ENCODE assay signal across 9 cellular contexts in the genomic region with DNA sequence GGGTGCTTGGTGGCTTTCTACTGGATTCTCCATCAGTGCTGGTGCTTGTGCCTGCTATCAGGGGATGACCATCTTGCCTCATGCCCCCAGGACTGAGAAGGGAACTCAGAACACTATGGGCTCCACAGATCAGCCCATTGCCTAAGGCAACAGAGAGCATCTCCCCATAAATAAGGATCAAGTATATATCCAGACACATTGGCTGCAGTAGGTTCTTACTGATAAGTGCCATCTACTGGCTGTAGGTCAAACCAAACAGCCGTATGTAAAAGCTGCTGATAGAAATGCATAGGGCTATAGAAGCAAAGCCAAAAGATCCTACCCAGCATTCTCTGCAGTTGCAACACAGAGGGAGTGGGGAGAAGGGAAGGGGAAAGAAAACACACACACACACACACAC.
DNase-seq lines count a peak whose midpoint lies in the region; ATAC-seq and TF ChIP-seq lines count a peak whose summit lies in the region.
"Had no signal": no experiment of that assay in that cellular context is flagged by ENCODE, and none has a peak within 500 bp of the region (broad histone marks: within the 10 kb centered on the region; RNA-seq: fewer than 3 reads in every experiment).

No MANE protein-coding gene starts in this region.

- peak; percentile 26 for TF ChIP-seq CTCF in SK-N-SH (IDR thresholded peaks at IDR 0.05)

- H3K4me1 ChIP-seq in SK-N-SH (ENCODE audit: control insufficient read depth in 1 of 2, insufficient read depth in 2 of 2, low read depth in 1 of 2, low read length in 1 of 2), result peaks cover 0 to 3% of the 10 kb centered on the region in 2 experiments; a peak in 1 of 4 replicates

- H3K4me3 Mint-ChIP-seq in naive B cell, result peak overlapping the region in 2 of 8 donors; percentile 37 to 44

- H3K9ac ChIP-seq in SK-N-SH, result no peak overlapping the region

- peaks cover 47 to 71% (median 53%) of the 10 kb centered on the region in 3 donors for H3K4me1 Mint-ChIP-seq in naive B cell

- no peaks in the 10 kb centered on the region for H4K20me1 ChIP-seq in SK-N-SH (ENCODE audit: insufficient read depth)

- 67% methylated on average over 1 of the region's 1 CpG for WGBS in SK-N-SH (ENCODE audit: low lambda C conversion rate)

- H3K9me3 ChIP-seq in SK-N-SH, result no peaks in the 10 kb centered on the region
- H3K9me3 ChIP-seq: spleen had no signal

- no peak overlapping the region for H3K4me2 ChIP-seq in SK-N-SH

- ATAC-seq in HG02870 (IDR thresholded peaks at IDR 0.05; ENCODE audit: unreplicated experiment) (peak; percentile 59), naive B cell (ENCODE audit: low read depth in 2 of 2) (peak; percentile 60 to 76)

- H3K27ac Mint-ChIP-seq in naive B cell, result peak overlapping the region in 2 of 6 donors; percentile 26 to 61

- peaks cover 0 to 45% of the 10 kb centered on the region in 2 experiments for H3K36me3 ChIP-seq in SK-N-SH (replicated peaks in 1 of 2; ENCODE audit: control insufficient read depth in 1 of 2, insufficient read depth in 2 of 2, low read length in 1 of 2)

- DNase-seq in DMS 273 (lab: John Stamatoyannopoulos, UW; ENCODE audit: unreplicated experiment), result peak; percentile 12
- no peak for DNase-seq in DMS 273 treated with DMSO at 0.1 percent for 48 hours (lab: John Stamatoyannopoulos, UW)
- peak; percentile 52 for DNase-seq in SK-N-SH
- DNase-seq in naive B cell, result no peak
- no peak for DNase-seq in NCI-H2196 treated with DMSO at 0.1 percent for 48 hours (lab: John Stamatoyannopoulos, UW; ENCODE audit: unreplicated experiment)
- DNase-seq in NCI-H2107 (lab: John Stamatoyannopoulos, UW), result no peak
- no peak for DNase-seq in ecto neural progenitor cell (ENCODE audit: low spot score)
- DNase-seq: spleen had no signal

- H3K4me3 ChIP-seq in SK-N-SH (ENCODE audit: low read depth in 2 of 2, low read length in 1 of 2), result no peak overlapping the region
- H3K4me3 ChIP-seq: spleen had no signal

- TF ChIP-seq RAD21 in SK-N-SH (IDR thresholded peaks at IDR 0.05; ENCODE audit: low read length), result peak; percentile 58

- no peak for TF ChIP-seq EP300 in SK-N-SH (IDR thresholded peaks at IDR 0.05; ENCODE audit: borderline replicate concordance in 1 of 2, low read depth in 1 of 2, low read length in 1 of 2)

- H3F3A ChIP-seq in SK-N-SH (replicated peaks; ENCODE audit: insufficient read depth), result no peaks in the 10 kb centered on the region

- H3K9me3 Mint-ChIP-seq in naive B cell, result peaks cover 0 to 7% (median 0%) of the 10 kb centered on the region in 7 donors

- no peaks in the 10 kb centered on the region for H3K27me3 Mint-ChIP-seq in naive B cell

- CTCF ChIA-PET in SK-N-SH (lab: Yijun Ruan, JAX), result interaction anchor here (0.6 to 2.0 kb wide), 15 partner anchors 9 to 1594 kb away, joined by 3 to 23 read pairs (median 5); a partner anchor contains a TSS

- H3K27ac ChIP-seq in SK-N-SH (ENCODE audit: low read depth in 2 of 2, low read length in 1 of 2), result no peak overlapping the region
- H3K27ac ChIP-seq: spleen had no signal

- no peaks in the 10 kb centered on the region for H3K27me3 ChIP-seq in SK-N-SH (ENCODE audit: insufficient read depth)
- H3K27me3 ChIP-seq: spleen had no signal

- H2AFZ ChIP-seq in SK-N-SH (ENCODE audit: low read depth), result no peak overlapping the region

- POLR2A ChIA-PET in SK-N-SH (lab: Yijun Ruan, JAX), result interaction anchor here (1.0 kb wide), 1 partner anchor 11 kb away, joined by 3 read pairs; no protein-coding TSS in a partner anchor

- H3K9me2 ChIP-seq in SK-N-SH, result no peaks in the 10 kb centered on the region

- peaks cover 13 to 24% of the 10 kb centered on the region in 2 donors for H3K36me3 Mint-ChIP-seq in naive B cell

- peaks cover 6% of the 10 kb centered on the region; the same call in 1 of the 2 replicates for H3K79me2 ChIP-seq in SK-N-SH (ENCODE audit: insufficient read depth)

TF ChIP-seq in SK-N-SH, 30 proteins besides CTCF, POLR2A, EP300 and RAD21:
- TF ChIP-seq MXI1 (IDR thresholded peaks at IDR 0.05; ENCODE audit: low read depth, low read length) (no peak), SMC3 (IDR thresholded peaks at IDR 0.05; ENCODE audit: low read depth, low read length) (peak; percentile 53), RXRA (IDR thresholded peaks at IDR 0.05; ENCODE audit: borderline replicate concordance, low read depth) (no peak), NFIC (IDR thresholded peaks at IDR 0.05; ENCODE audit: borderline replicate concordance) (no peak), GATA2 (CRISPR knock-in tag; IDR thresholded peaks at IDR 0.05) (peak; percentile 48; the same call in 1 of the 2 replicates)
- TF ChIP-seq, protein P1, sequence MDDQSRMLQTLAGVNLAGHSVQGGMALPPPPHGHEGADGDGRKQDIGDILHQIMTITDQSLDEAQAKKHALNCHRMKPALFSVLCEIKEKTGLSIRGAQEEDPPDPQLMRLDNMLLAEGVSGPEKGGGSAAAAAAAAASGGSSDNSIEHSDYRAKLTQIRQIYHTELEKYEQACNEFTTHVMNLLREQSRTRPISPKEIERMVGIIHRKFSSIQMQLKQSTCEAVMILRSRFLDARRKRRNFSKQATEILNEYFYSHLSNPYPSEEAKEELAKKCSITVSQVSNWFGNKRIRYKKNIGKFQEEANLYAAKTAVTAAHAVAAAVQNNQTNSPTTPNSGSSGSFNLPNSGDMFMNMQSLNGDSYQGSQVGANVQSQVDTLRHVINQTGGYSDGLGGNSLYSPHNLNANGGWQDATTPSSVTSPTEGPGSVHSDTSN (IDR thresholded peaks at IDR 0.05), result no peak
- TF ChIP-seq, protein P2, sequence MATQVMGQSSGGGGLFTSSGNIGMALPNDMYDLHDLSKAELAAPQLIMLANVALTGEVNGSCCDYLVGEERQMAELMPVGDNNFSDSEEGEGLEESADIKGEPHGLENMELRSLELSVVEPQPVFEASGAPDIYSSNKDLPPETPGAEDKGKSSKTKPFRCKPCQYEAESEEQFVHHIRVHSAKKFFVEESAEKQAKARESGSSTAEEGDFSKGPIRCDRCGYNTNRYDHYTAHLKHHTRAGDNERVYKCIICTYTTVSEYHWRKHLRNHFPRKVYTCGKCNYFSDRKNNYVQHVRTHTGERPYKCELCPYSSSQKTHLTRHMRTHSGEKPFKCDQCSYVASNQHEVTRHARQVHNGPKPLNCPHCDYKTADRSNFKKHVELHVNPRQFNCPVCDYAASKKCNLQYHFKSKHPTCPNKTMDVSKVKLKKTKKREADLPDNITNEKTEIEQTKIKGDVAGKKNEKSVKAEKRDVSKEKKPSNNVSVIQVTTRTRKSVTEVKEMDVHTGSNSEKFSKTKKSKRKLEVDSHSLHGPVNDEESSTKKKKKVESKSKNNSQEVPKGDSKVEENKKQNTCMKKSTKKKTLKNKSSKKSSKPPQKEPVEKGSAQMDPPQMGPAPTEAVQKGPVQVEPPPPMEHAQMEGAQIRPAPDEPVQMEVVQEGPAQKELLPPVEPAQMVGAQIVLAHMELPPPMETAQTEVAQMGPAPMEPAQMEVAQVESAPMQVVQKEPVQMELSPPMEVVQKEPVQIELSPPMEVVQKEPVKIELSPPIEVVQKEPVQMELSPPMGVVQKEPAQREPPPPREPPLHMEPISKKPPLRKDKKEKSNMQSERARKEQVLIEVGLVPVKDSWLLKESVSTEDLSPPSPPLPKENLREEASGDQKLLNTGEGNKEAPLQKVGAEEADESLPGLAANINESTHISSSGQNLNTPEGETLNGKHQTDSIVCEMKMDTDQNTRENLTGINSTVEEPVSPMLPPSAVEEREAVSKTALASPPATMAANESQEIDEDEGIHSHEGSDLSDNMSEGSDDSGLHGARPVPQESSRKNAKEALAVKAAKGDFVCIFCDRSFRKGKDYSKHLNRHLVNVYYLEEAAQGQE (IDR thresholded peaks at IDR 0.05; ENCODE audit: low read depth, low read length), result no peak

Comparison
In these comparisons a context has a peak if more than half of its experiments do, and no peak if none do; other contexts are left out.
1. DNase-seq: peak in DMS 273 (single experiment) and SK-N-SH (single experiment); none in DMS 273 treated with DMSO at 0.1 percent for 48 hours (single experiment), naive B cell (single experiment), NCI-H2196 treated with DMSO at 0.1 percent for 48 hours (single experiment), NCI-H2107 (single experiment) and ecto neural progenitor cell (single experiment).